Comparison of ENCODE assay signal across 2 cellular contexts in the genomic region with DNA sequence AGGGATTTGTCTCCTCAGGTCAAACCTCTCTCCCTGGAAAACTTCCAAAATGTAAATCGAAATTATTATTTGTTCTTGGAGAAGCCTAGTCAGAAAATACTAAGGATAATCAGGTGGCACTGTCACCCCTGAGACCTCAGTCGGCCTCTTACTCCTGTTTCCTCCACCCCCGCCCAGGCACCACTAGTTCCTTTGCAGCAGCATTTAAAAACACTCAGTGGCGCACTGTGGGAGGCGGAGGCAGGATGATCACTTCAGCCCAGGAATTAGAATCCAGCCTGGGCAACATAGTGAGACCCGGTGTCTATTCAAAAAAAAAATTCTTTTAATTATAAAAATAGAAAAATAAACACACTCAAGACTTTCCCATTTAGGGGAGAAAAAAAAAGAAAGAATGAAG.
TF ChIP-seq lines count a peak whose summit lies in the region.

No MANE protein-coding gene starts in this region.

TF ChIP-seq in HepG2, 621 proteins besides CTCF, POLR2A, EP300 and RAD21:
- TF ChIP-seq ZNF773 (CRISPR knock-in tag; IDR thresholded peaks at IDR 0.05; ENCODE audit: borderline replicate concordance), result no peak
- TF ChIP-seq, protein P1, sequence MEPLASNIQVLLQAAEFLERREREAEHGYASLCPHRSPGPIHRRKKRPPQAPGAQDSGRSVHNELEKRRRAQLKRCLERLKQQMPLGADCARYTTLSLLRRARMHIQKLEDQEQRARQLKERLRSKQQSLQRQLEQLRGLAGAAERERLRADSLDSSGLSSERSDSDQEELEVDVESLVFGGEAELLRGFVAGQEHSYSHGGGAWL (CRISPR knock-in tag; IDR thresholded peaks at IDR 0.05), result no peak
- no peak for TF ChIP-seq HOXD1 (CRISPR knock-in tag; IDR thresholded peaks at IDR 0.05)
- no peak for TF ChIP-seq ARHGAP35 (CRISPR knock-in tag; IDR thresholded peaks at IDR 0.05; ENCODE audit: borderline replicate concordance)
- TF ChIP-seq EHMT2 (IDR thresholded peaks at IDR 0.05; ENCODE audit: borderline replicate concordance, low read depth, low read length), result no peak
- TF ChIP-seq AKAP8 (CRISPR knock-in tag; IDR thresholded peaks at IDR 0.05), result no peak
- TF ChIP-seq, protein P2, sequence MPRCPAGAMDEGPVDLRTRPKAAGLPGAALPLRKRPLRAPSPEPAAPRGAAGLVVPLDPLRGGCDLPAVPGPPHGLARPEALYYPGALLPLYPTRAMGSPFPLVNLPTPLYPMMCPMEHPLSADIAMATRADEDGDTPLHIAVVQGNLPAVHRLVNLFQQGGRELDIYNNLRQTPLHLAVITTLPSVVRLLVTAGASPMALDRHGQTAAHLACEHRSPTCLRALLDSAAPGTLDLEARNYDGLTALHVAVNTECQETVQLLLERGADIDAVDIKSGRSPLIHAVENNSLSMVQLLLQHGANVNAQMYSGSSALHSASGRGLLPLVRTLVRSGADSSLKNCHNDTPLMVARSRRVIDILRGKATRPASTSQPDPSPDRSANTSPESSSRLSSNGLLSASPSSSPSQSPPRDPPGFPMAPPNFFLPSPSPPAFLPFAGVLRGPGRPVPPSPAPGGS (CRISPR knock-in tag; IDR thresholded peaks at IDR 0.05), result no peak
- no peak for TF ChIP-seq ZNF468 (CRISPR knock-in tag; IDR thresholded peaks at IDR 0.05)
- TF ChIP-seq, protein P3, sequence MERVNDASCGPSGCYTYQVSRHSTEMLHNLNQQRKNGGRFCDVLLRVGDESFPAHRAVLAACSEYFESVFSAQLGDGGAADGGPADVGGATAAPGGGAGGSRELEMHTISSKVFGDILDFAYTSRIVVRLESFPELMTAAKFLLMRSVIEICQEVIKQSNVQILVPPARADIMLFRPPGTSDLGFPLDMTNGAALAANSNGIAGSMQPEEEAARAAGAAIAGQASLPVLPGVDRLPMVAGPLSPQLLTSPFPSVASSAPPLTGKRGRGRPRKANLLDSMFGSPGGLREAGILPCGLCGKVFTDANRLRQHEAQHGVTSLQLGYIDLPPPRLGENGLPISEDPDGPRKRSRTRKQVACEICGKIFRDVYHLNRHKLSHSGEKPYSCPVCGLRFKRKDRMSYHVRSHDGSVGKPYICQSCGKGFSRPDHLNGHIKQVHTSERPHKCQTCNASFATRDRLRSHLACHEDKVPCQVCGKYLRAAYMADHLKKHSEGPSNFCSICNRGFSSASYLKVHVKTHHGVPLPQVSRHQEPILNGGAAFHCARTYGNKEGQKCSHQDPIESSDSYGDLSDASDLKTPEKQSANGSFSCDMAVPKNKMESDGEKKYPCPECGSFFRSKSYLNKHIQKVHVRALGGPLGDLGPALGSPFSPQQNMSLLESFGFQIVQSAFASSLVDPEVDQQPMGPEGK (CRISPR knock-in tag; IDR thresholded peaks at IDR 0.05), result no peak
- TF ChIP-seq, protein P4, sequence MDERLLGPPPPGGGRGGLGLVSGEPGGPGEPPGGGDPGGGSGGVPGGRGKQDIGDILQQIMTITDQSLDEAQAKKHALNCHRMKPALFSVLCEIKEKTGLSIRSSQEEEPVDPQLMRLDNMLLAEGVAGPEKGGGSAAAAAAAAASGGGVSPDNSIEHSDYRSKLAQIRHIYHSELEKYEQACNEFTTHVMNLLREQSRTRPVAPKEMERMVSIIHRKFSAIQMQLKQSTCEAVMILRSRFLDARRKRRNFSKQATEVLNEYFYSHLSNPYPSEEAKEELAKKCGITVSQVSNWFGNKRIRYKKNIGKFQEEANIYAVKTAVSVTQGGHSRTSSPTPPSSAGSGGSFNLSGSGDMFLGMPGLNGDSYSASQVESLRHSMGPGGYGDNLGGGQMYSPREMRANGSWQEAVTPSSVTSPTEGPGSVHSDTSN (CRISPR knock-in tag; IDR thresholded peaks at IDR 0.05), result no peak
- no peak for TF ChIP-seq MYC (CRISPR knock-in tag; IDR thresholded peaks at IDR 0.05; ENCODE audit: borderline replicate concordance)
- TF ChIP-seq, protein P5, sequence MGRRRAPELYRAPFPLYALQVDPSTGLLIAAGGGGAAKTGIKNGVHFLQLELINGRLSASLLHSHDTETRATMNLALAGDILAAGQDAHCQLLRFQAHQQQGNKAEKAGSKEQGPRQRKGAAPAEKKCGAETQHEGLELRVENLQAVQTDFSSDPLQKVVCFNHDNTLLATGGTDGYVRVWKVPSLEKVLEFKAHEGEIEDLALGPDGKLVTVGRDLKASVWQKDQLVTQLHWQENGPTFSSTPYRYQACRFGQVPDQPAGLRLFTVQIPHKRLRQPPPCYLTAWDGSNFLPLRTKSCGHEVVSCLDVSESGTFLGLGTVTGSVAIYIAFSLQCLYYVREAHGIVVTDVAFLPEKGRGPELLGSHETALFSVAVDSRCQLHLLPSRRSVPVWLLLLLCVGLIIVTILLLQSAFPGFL (CRISPR knock-in tag; IDR thresholded peaks at IDR 0.05), result no peak
- no peak for TF ChIP-seq PHB2 (IDR thresholded peaks at IDR 0.05; ENCODE audit: partially characterized antibody)
- TF ChIP-seq SP5 (CRISPR knock-in tag; IDR thresholded peaks at IDR 0.05; ENCODE audit: borderline replicate concordance, low read depth), result no peak
- no peak for TF ChIP-seq RFXANK (CRISPR knock-in tag; IDR thresholded peaks at IDR 0.05)
- TF ChIP-seq, protein P6, sequence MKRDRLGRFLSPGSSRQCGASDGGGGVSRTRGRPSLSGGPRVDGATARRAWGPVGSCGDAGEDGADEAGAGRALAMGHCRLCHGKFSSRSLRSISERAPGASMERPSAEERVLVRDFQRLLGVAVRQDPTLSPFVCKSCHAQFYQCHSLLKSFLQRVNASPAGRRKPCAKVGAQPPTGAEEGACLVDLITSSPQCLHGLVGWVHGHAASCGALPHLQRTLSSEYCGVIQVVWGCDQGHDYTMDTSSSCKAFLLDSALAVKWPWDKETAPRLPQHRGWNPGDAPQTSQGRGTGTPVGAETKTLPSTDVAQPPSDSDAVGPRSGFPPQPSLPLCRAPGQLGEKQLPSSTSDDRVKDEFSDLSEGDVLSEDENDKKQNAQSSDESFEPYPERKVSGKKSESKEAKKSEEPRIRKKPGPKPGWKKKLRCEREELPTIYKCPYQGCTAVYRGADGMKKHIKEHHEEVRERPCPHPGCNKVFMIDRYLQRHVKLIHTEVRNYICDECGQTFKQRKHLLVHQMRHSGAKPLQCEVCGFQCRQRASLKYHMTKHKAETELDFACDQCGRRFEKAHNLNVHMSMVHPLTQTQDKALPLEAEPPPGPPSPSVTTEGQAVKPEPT (CRISPR knock-in tag; IDR thresholded peaks at IDR 0.05; ENCODE audit: low read depth), result no peak
- no peak for TF ChIP-seq RELA (CRISPR knock-in tag; IDR thresholded peaks at IDR 0.05)
- TF ChIP-seq, protein P7, sequence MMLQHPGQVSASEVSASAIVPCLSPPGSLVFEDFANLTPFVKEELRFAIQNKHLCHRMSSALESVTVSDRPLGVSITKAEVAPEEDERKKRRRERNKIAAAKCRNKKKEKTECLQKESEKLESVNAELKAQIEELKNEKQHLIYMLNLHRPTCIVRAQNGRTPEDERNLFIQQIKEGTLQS (CRISPR knock-in tag; IDR thresholded peaks at IDR 0.05), result no peak

TF ChIP-seq in endothelial cell of umbilical vein, 7 proteins besides CTCF, POLR2A, EP300 and RAD21:
- TF ChIP-seq POLR2AphosphoS5 (IDR thresholded peaks at IDR 0.05; ENCODE audit: insufficient read depth, low read depth, low read length) (no peak), MYC (IDR thresholded peaks at IDR 0.05; ENCODE audit: low read depth, low read length) (no peak), EZH2 (IDR thresholded peaks at IDR 0.05; ENCODE audit: borderline replicate concordance, low read depth, low read length, severe bottlenecking) (no peak), JUN (IDR thresholded peaks at IDR 0.05; ENCODE audit: borderline replicate concordance, insufficient read depth, insufficient read length, low read depth) (no peak), GATA2 (IDR thresholded peaks at IDR 0.05; ENCODE audit: insufficient read depth, insufficient read length, low read depth, low read length) (no peak)
